18 cellular contexts compared by ENCODE assay signal in the genomic region with DNA sequence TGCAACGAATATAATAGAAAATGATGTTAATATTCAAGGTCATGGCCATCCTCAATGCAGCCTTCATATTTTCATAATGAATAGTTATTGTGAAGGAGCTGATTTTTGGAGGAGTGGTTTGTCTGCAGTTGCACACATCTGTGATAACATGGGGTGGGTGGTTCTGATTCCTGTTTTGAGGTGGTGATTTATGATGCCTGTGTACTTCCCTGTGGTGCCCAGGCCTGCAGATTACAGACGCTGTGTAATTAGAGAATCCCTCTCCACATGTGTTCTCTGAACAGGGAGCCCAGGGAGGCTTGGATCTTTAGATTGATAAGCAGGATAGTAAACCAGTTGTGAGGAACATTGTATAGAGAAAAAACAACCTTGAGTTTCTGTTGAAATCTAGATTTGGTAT.
DNase-seq lines count a peak whose midpoint lies in the region; ATAC-seq, FAIRE-seq and TF ChIP-seq lines count a peak whose summit lies in the region.
"Had no signal": no experiment of that assay in that cellular context is flagged by ENCODE, and none has a peak within 500 bp of the region (broad histone marks: within the 10 kb centered on the region; RNA-seq: fewer than 3 reads in every experiment).

No MANE protein-coding gene starts in this region.

- DNase-seq in D721Med (ENCODE audit: insufficient read length, low spot score) (peak; percentile 39), NCI-H146 treated with DMSO at 0.1 percent for 48 hours (lab: John Stamatoyannopoulos, UW; ENCODE audit: unreplicated experiment) (peak; percentile 58), NCI-H748 (lab: John Stamatoyannopoulos, UW; ENCODE audit: unreplicated experiment) (peak; percentile 81), left colon (no peak), activated T-cell treated with anti-CD3 and anti-CD28 coated beads for 4 hours (no peak), GM23248 (no peak)
- DNase-seq in activated CD4-positive, alpha-beta T cell treated with anti-CD3 and anti-CD28 coated beads for 1 hour: no peak
- DNase-seq: activated CD4-positive, alpha-beta T cell treated with anti-CD3 and anti-CD28 coated beads, Interleukin-2, amount 10 ng/mL, durations not matched to agents 24 days and 14 days; activated naive CD4-positive, alpha-beta T cell treated with anti-CD3 and anti-CD28 coated beads, Interleukin-2, amount 10 ng/mL, durations not matched to agents 7 days and 5 days; colonic mucosa; HCEC 1CT; naive thymus-derived CD4-positive, alpha-beta T cell; stimulated activated naive CD8-positive, alpha-beta T cell treated with anti-CD3 and anti-CD28 coated beads, Interleukin-15, amount 100 ng/mL, for 72 hours; SW 1271; upper lobe of right lung had no signal

- TF ChIP-seq CTCF in D721Med (IDR thresholded peaks at IDR 0.05; ENCODE audit: insufficient read depth, missing control alignments): no peak

- intact Hi-C loops in left colon (cut with DNase I, micrococcal nuclease): no loop called here

- H3K36me3 ChIP-seq in GM23248 (ENCODE audit: low read depth): no peaks in the 10 kb centered on the region
- H3K36me3 ChIP-seq: colonic mucosa, upper lobe of right lung had no signal

- 67 to 71% methylated on average over 2 of the region's 2 CpGs for WGBS in GM23248 (ENCODE audit: low coverage in 1 of 2, low lambda C conversion rate in 2 of 2, missing lambda C conversion rate in 2 of 2), 2 experiments

- no peak overlapping the region for H3K27ac ChIP-seq in GM23248
- H3K27ac ChIP-seq: colonic mucosa, hepatocyte, parathyroid adenoma, upper lobe of right lung had no signal

- H3K4me2 ChIP-seq in GM23248 (ENCODE audit: unreplicated experiment): no peak overlapping the region
- H3K4me2 ChIP-seq: hepatocyte had no signal

- no peaks in the 10 kb centered on the region for H3K27me3 ChIP-seq in GM23248 (replicated peaks; ENCODE audit: insufficient read depth)
- H3K27me3 ChIP-seq: colonic mucosa, hepatocyte, upper lobe of right lung had no signal

- H4K20me1 ChIP-seq in GM23248 (ENCODE audit: insufficient read depth): no peaks in the 10 kb centered on the region

- peaks cover 41% of the 10 kb centered on the region for H3F3A ChIP-seq in GM23248 (ENCODE audit: insufficient read depth)

- no peak overlapping the region for H3K4me3 ChIP-seq in GM23248
- H3K4me3 ChIP-seq: colonic mucosa, hepatocyte, upper lobe of right lung had no signal

- H3K9me3 ChIP-seq in GM23248 (ENCODE audit: low read depth): no peaks in the 10 kb centered on the region
- H3K9me3 ChIP-seq: colonic mucosa, upper lobe of right lung had no signal

- peaks cover 86% of the 10 kb centered on the region for H3K79me2 ChIP-seq in GM23248 (ENCODE audit: insufficient read depth)

- H3K9me2 ChIP-seq in GM23248 (ENCODE audit: insufficient read depth): no peaks in the 10 kb centered on the region

- FAIRE-seq in D721Med (lab: Jason Lieb, UNC): no peak
- FAIRE-seq: keratinocyte had no signal

- peaks cover 50% of the 10 kb centered on the region for H3K4me1 ChIP-seq in GM23248 (ENCODE audit: insufficient read depth)
- H3K4me1 ChIP-seq: colonic mucosa had no signal

- no peak overlapping the region for H3K9ac ChIP-seq in GM23248
- H3K9ac ChIP-seq: parathyroid adenoma had no signal

- no peak overlapping the region for H2AFZ ChIP-seq in GM23248
- H2AFZ ChIP-seq: hepatocyte, parathyroid adenoma had no signal

- in situ Hi-C loops in GM23248 (cut with MboI): no loop called here

- peak; percentile 25 for ATAC-seq in left colon
- ATAC-seq: naive thymus-derived CD4-positive, alpha-beta T cell; stimulated activated naive CD8-positive, alpha-beta T cell treated with anti-CD3 and anti-CD28 coated beads, Interleukin-15, amount 100 ng/mL, for 72 hours; upper lobe of right lung had no signal

Comparison
In these comparisons a context has a peak if more than half of its experiments do, and no peak if none do; other contexts are left out.
1. DNase-seq: peak in D721Med (single experiment), NCI-H146 treated with DMSO at 0.1 percent for 48 hours (single experiment) and NCI-H748 (single experiment); none in left colon (0 of 2), activated T-cell treated with anti-CD3 and anti-CD28 coated beads for 4 hours (single experiment), GM23248 (single experiment) and activated CD4-positive, alpha-beta T cell treated with anti-CD3 and anti-CD28 coated beads for 1 hour (single experiment).